37 cellular contexts compared by ENCODE assay signal in genomic region chr6:108193835-108194234, GRCh38. TPM values are rescaled to one million over a fixed set of nuclear protein-coding genes. Genes with fewer than 3 reads are reported as not detected.
"Had no signal": no experiment of that assay in that cellular context is flagged by ENCODE, and none has a peak within 500 bp of the region (broad histone marks: within the 10 kb centered on the region; RNA-seq: fewer than 3 reads in every experiment).

No MANE protein-coding gene starts in this region.

- H3K9me3 ChIP-seq: ascending aorta, body of pancreas, breast epithelium had no signal

- FAIRE-seq: TTC549 had no signal

- H3K36me3 ChIP-seq: ascending aorta, brain microvascular endothelial cell, breast epithelium had no signal

- H3K4me3 ChIP-seq: ascending aorta, body of pancreas, breast epithelium had no signal

- H3K4me1 Mint-ChIP-seq: activated B cell treated with CpG ODN at 0.5 μM for 24 hours; activated CD4-positive, alpha-beta memory T cell treated with anti-CD3 and anti-CD28 coated beads, Interleukin-2, amount 10 ng/mL, durations not matched to agents 7 days and 5 days; activated CD4-positive, alpha-beta T cell treated with anti-CD3 and anti-CD28 coated beads, Interleukin-2, amount 10 ng/mL, durations not matched to agents 24 days and 14 days; activated CD8-positive, alpha-beta memory T cell treated with anti-CD3 and anti-CD28 coated beads, Interleukin-2, amount 10 ng/mL, durations not matched to agents 7 days and 5 days; activated naive CD4-positive, alpha-beta T cell treated with anti-CD3 and anti-CD28 coated beads, Interleukin-2, amount 10 ng/mL, durations not matched to agents 7 days and 5 days; activated naive CD4-positive, alpha-beta T cell treated with anti-CD3 and anti-CD28 coated beads, Interleukin-2, amount 50 U/mL, for 24 hours; activated naive CD8-positive, alpha-beta T cell treated with anti-CD3 and anti-CD28 coated beads, Interleukin-2, amount 50 U/mL, for 24 hours had no signal

- DNase-seq: activated B cell treated with CpG ODN at 0.5 μM for 24 hours; activated CD4-positive, alpha-beta memory T cell treated with anti-CD3 and anti-CD28 coated beads, Interleukin-2, amount 10 ng/mL, durations not matched to agents 7 days and 5 days; activated CD4-positive, alpha-beta T cell treated with anti-CD3 and anti-CD28 coated beads for 4 hours; activated CD4-positive, alpha-beta T cell treated with anti-CD3 and anti-CD28 coated beads, Interleukin-2, amount 10 ng/mL, durations not matched to agents 24 days and 14 days; activated CD4-positive, alpha-beta T cell treated with anti-CD3 and anti-CD28 coated beads, Interleukin-2, amount 50 U/mL, for 1 hour; activated CD4-positive, alpha-beta T cell treated with anti-CD3 and anti-CD28 coated beads, Interleukin-2, amount 50 U/mL, for 4 hours; activated CD4-positive, CD25-positive, alpha-beta regulatory T cell treated with anti-CD3 and anti-CD28 coated beads, Interleukin-2, amount 50 U/mL, for 72 hours; activated CD8-positive, alpha-beta memory T cell treated with anti-CD3 and anti-CD28 coated beads for 24 hours; activated CD8-positive, alpha-beta memory T cell treated with anti-CD3 and anti-CD28 coated beads, Interleukin-2, amount 10 ng/mL, durations not matched to agents 7 days and 5 days; activated CD8-positive, alpha-beta memory T cell treated with anti-CD3 and anti-CD28 coated beads, Interleukin-2, amount 50 U/mL, for 48 hours; activated CD8-positive, alpha-beta T cell treated with anti-CD3 and anti-CD28 coated beads, Interleukin-2, amount 10 ng/mL, durations not matched to agents 7 days and 5 days; activated effector memory CD4-positive, alpha-beta T cell treated with Interleukin-2 at 50 U/mL for 16 hours; activated gamma-delta T cell; activated naive CD4-positive, alpha-beta T cell treated with anti-CD3 and anti-CD28 coated beads, Interleukin-2, amount 10 ng/mL, durations not matched to agents 7 days and 5 days; activated naive CD4-positive, alpha-beta T cell treated with Interleukin-2 at 50 U/mL for 16 hours; activated naive CD8-positive, alpha-beta T cell treated with anti-CD3 and anti-CD28 coated beads, Interleukin-2, amount 10 ng/mL, durations not matched to agents 7 days and 5 days; activated naive CD8-positive, alpha-beta T cell treated with anti-CD3 and anti-CD28 coated beads, Interleukin-2, amount 50 U/mL, for 24 hours; activated T-cell treated with anti-CD3 and anti-CD28 coated beads, Interleukin-2, amount 50 U/mL, for 24 hours; activated T-cell treated with anti-CD3 and anti-CD28 coated beads, Interleukin-2, amount 50 U/mL, for 48 hours; amygdala; anterior cingulate cortex; body of pancreas; brain microvascular endothelial cell; central memory CD4-positive, alpha-beta T cell; T-helper 1 cell; T-helper 2 cell; T-helper 9 cell had no signal

- H3K27me3 ChIP-seq: ascending aorta, body of pancreas, breast epithelium had no signal

- H3K4me3 Mint-ChIP-seq: activated B cell treated with CpG ODN at 0.5 μM for 24 hours; activated CD4-positive, alpha-beta memory T cell treated with anti-CD3 and anti-CD28 coated beads, Interleukin-2, amount 10 ng/mL, durations not matched to agents 7 days and 5 days; activated CD4-positive, alpha-beta T cell treated with anti-CD3 and anti-CD28 coated beads, Interleukin-2, amount 10 ng/mL, durations not matched to agents 24 days and 14 days; activated CD8-positive, alpha-beta memory T cell treated with anti-CD3 and anti-CD28 coated beads, Interleukin-2, amount 10 ng/mL, durations not matched to agents 7 days and 5 days; activated CD8-positive, alpha-beta T cell treated with anti-CD3 and anti-CD28 coated beads, Interleukin-2, amount 10 ng/mL, durations not matched to agents 7 days and 5 days; activated naive CD4-positive, alpha-beta T cell treated with anti-CD3 and anti-CD28 coated beads, Interleukin-2, amount 10 ng/mL, durations not matched to agents 7 days and 5 days; activated naive CD4-positive, alpha-beta T cell treated with anti-CD3 and anti-CD28 coated beads, Interleukin-2, amount 50 U/mL, for 24 hours; activated naive CD8-positive, alpha-beta T cell; activated naive CD8-positive, alpha-beta T cell treated with anti-CD3 and anti-CD28 coated beads, Interleukin-2, amount 10 ng/mL, durations not matched to agents 7 days and 5 days; activated naive CD8-positive, alpha-beta T cell treated with anti-CD3 and anti-CD28 coated beads, Interleukin-2, amount 50 U/mL, for 24 hours; activated T-cell treated with anti-CD3 and anti-CD28 coated beads, Interleukin-2, amount 50 U/mL, for 24 hours; T-helper 1 cell treated with Interleukin-12 subunit alpha and Interleukin-12 subunit beta and Interleukin-4 antibody, amounts not matched to agents 30 μg/mL and 1 μg/mL, for 36 hours; T-helper 2 cell treated with Interferon-gamma antibody and Interleukin-4, amounts not matched to agents 5 μg/mL and 100 μg/mL, for 36 hours had no signal

- H3K9me3 Mint-ChIP-seq: activated B cell treated with CpG ODN at 0.5 μM for 24 hours; activated CD4-positive, alpha-beta memory T cell treated with anti-CD3 and anti-CD28 coated beads, Interleukin-2, amount 10 ng/mL, durations not matched to agents 7 days and 5 days; activated CD4-positive, alpha-beta T cell treated with anti-CD3 and anti-CD28 coated beads, Interleukin-2, amount 10 ng/mL, durations not matched to agents 24 days and 14 days; activated naive CD4-positive, alpha-beta T cell treated with anti-CD3 and anti-CD28 coated beads, Interleukin-2, amount 10 ng/mL, durations not matched to agents 7 days and 5 days; activated naive CD4-positive, alpha-beta T cell treated with anti-CD3 and anti-CD28 coated beads, Interleukin-2, amount 50 U/mL, for 24 hours; activated naive CD8-positive, alpha-beta T cell treated with anti-CD3 and anti-CD28 coated beads, Interleukin-2, amount 10 ng/mL, durations not matched to agents 7 days and 5 days; activated naive CD8-positive, alpha-beta T cell treated with anti-CD3 and anti-CD28 coated beads, Interleukin-2, amount 50 U/mL, for 24 hours; activated T-cell treated with anti-CD3 and anti-CD28 coated beads, Interleukin-2, amount 50 U/mL, for 24 hours; activated T-helper 2 cell treated with anti-CD3 and anti-CD28 coated beads, Interferon-gamma antibody, Interleukin-2, Interleukin-4, amounts not matched to agents 10 μg/mL and 5 μg/mL and 100 μg/mL, durations not matched to agents 14 hours and 24 hours and 36 hours; T-helper 1 cell treated with Interleukin-12 subunit alpha and Interleukin-12 subunit beta and Interleukin-4 antibody, amounts not matched to agents 30 μg/mL and 1 μg/mL, for 36 hours; T-helper 2 cell treated with Interferon-gamma antibody and Interleukin-4, amounts not matched to agents 5 μg/mL and 100 μg/mL, for 36 hours had no signal

- ATAC-seq: activated CD8-positive, alpha-beta memory T cell treated with anti-CD3 and anti-CD28 coated beads, Interleukin-2, amount 10 ng/mL, durations not matched to agents 7 days and 5 days; activated CD8-positive, alpha-beta T cell treated with anti-CD3 and anti-CD28 coated beads, Interleukin-2, amount 10 ng/mL, durations not matched to agents 7 days and 5 days; activated naive CD8-positive, alpha-beta T cell treated with anti-CD3 and anti-CD28 coated beads, Interleukin-2, amount 50 U/mL, for 24 hours; body of pancreas had no signal

- H3K27ac ChIP-seq: ascending aorta, body of pancreas, brain microvascular endothelial cell, breast epithelium, VCaP had no signal

- H3K36me3 Mint-ChIP-seq: activated CD8-positive, alpha-beta memory T cell treated with anti-CD3 and anti-CD28 coated beads, Interleukin-2, amount 10 ng/mL, durations not matched to agents 7 days and 5 days; activated naive CD4-positive, alpha-beta T cell treated with anti-CD3 and anti-CD28 coated beads, Interleukin-2, amount 10 ng/mL, durations not matched to agents 7 days and 5 days; activated naive CD8-positive, alpha-beta T cell; activated naive CD8-positive, alpha-beta T cell treated with anti-CD3 and anti-CD28 coated beads, Interleukin-2, amount 10 ng/mL, durations not matched to agents 7 days and 5 days had no signal

- H3K4me1 ChIP-seq: ascending aorta, body of pancreas, breast epithelium had no signal

- H3K27ac Mint-ChIP-seq: activated B cell treated with CpG ODN at 0.5 μM for 24 hours; activated CD4-positive, alpha-beta memory T cell treated with anti-CD3 and anti-CD28 coated beads, Interleukin-2, amount 10 ng/mL, durations not matched to agents 7 days and 5 days; activated CD4-positive, alpha-beta T cell treated with anti-CD3 and anti-CD28 coated beads, Interleukin-2, amount 10 ng/mL, durations not matched to agents 24 days and 14 days; activated CD8-positive, alpha-beta memory T cell treated with anti-CD3 and anti-CD28 coated beads, Interleukin-2, amount 10 ng/mL, durations not matched to agents 7 days and 5 days; activated CD8-positive, alpha-beta T cell treated with anti-CD3 and anti-CD28 coated beads, Interleukin-2, amount 10 ng/mL, durations not matched to agents 7 days and 5 days; activated naive CD4-positive, alpha-beta T cell treated with anti-CD3 and anti-CD28 coated beads, Interleukin-2, amount 10 ng/mL, durations not matched to agents 7 days and 5 days; activated naive CD4-positive, alpha-beta T cell treated with anti-CD3 and anti-CD28 coated beads, Interleukin-2, amount 50 U/mL, for 24 hours; activated naive CD8-positive, alpha-beta T cell; activated naive CD8-positive, alpha-beta T cell treated with anti-CD3 and anti-CD28 coated beads, Interleukin-2, amount 10 ng/mL, durations not matched to agents 7 days and 5 days; activated naive CD8-positive, alpha-beta T cell treated with anti-CD3 and anti-CD28 coated beads, Interleukin-2, amount 50 U/mL, for 24 hours; activated T-cell treated with anti-CD3 and anti-CD28 coated beads, Interleukin-2, amount 50 U/mL, for 24 hours; activated T-helper 2 cell treated with anti-CD3 and anti-CD28 coated beads, Interferon-gamma antibody, Interleukin-2, Interleukin-4, amounts not matched to agents 10 μg/mL and 5 μg/mL and 100 μg/mL, durations not matched to agents 14 hours and 24 hours and 36 hours; T-helper 1 cell treated with Interleukin-12 subunit alpha and Interleukin-12 subunit beta and Interleukin-4 antibody, amounts not matched to agents 30 μg/mL and 1 μg/mL, for 36 hours; T-helper 2 cell treated with Interferon-gamma antibody and Interleukin-4, amounts not matched to agents 5 μg/mL and 100 μg/mL, for 36 hours had no signal

RNA-seq across cellular contexts. Expression of gene NR2E1, which starts 28.0 kb away (rescaled TPM):
- total RNA-seq: activated B cell treated with CpG ODN at 0.5 μM for 24 hours; activated CD4-positive, alpha-beta memory T cell treated with anti-CD3 and anti-CD28 coated beads, Interleukin-2, amount 10 ng/mL, durations not matched to agents 7 days and 5 days; activated CD4-positive, alpha-beta T cell treated with anti-CD3 and anti-CD28 coated beads, Interleukin-2, amount 10 ng/mL, durations not matched to agents 24 days and 14 days; activated CD8-positive, alpha-beta memory T cell treated with anti-CD3 and anti-CD28 coated beads, Interleukin-2, amount 10 ng/mL, durations not matched to agents 7 days and 5 days; activated CD8-positive, alpha-beta T cell treated with anti-CD3 and anti-CD28 coated beads, Interleukin-2, amount 10 ng/mL, durations not matched to agents 7 days and 5 days; activated naive CD8-positive, alpha-beta T cell treated with anti-CD3 and anti-CD28 coated beads, Interleukin-2, amount 10 ng/mL, durations not matched to agents 7 days and 5 days; activated T-helper 2 cell treated with anti-CD3 and anti-CD28 coated beads, Interferon-gamma antibody, Interleukin-2, Interleukin-4, amounts not matched to agents 10 μg/mL and 5 μg/mL and 100 μg/mL, durations not matched to agents 14 hours and 24 hours and 36 hours; ascending aorta; body of pancreas; cerebellum had no signal
